Comparison of ENCODE assay signal across 9 cellular contexts in the genomic region with DNA sequence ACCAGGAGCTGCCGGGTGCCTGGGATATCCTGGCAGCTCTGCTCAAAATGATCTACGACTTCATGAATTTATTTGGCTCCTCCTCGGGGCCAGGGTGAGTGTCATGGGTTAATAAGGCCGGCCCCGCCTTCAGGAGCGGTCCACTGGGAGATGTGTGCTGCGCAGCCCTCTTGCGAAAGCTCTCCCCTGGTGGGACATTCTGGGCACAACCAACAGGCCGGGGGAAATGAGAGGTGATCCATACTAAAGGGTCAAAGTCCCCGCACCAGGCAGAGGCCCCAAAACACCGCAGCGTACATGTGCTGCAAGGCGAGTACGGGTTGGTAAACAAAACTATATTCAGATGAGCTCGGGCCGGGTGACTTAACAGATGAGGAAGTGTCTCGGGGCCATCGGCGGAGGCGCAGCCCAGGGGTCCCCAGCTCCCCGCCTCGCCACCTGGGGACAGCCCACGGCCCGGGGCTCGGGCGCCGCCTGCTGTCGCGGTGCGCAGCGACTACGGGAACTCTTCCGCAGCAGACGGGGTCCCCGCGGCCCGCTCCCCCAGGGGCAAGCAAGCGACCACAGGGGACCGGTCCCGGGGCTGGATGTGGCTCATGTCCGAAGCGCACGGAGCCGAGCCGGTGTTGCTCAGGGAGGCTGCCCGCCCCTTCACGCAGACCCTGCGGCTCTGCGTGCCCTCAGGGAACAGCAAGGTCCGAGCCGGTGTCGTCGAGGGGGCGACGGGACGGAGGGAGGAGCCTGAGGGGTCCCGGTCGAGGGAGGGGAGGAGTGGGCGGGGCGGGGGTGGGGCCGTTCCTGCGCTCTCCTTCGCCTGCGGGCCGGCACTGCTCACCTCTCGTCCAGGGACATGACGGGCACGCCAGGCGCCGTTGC. TPM values are rescaled to one million over a fixed set of nuclear protein-coding genes. Genes with fewer than 3 reads are reported as not detected.
DNase-seq lines count a peak whose midpoint lies in the region; ATAC-seq lines count a peak whose summit lies in the region.
"Had no signal": no experiment of that assay in that cellular context is flagged by ENCODE, and none has a peak within 500 bp of the region (broad histone marks: within the 10 kb centered on the region; RNA-seq: fewer than 3 reads in every experiment).

Gene RAB37 (plus strand): TSS at position 834 of the 876 bp plus-strand sequence. CDS start 17 bp downstream, at position 851.

- no peaks in the 10 kb centered on the region for H3K36me3 Mint-ChIP-seq in activated naive CD4-positive, alpha-beta T cell treated with anti-CD3 and anti-CD28 coated beads, Interleukin-2, amount 50 U/mL, for 72 hours
- H3K36me3 Mint-ChIP-seq in stimulated activated effector memory CD8-positive, alpha-beta T cell treated with anti-CD3 and anti-CD28 coated beads, Interleukin-12 subunit alpha, Interleukin-12 subunit beta, amount 100 ng/mL, for 72 hours = no peaks in the 10 kb centered on the region

- ATAC-seq in GM19035 (IDR thresholded peaks at IDR 0.05; ENCODE audit: unreplicated experiment) (peak; percentile 38), HG03135 (IDR thresholded peaks at IDR 0.05; ENCODE audit: unreplicated experiment) (no peak), HG02870 (IDR thresholded peaks at IDR 0.05; ENCODE audit: unreplicated experiment) (no peak)
- peak; percentile 5 to 46 for ATAC-seq in activated naive CD4-positive, alpha-beta T cell treated with anti-CD3 and anti-CD28 coated beads, Interleukin-2, amount 50 U/mL, for 72 hours
- peak; percentile 32 for ATAC-seq in stimulated activated effector memory CD8-positive, alpha-beta T cell treated with anti-CD3 and anti-CD28 coated beads, Interleukin-12 subunit alpha, Interleukin-12 subunit beta, amount 100 ng/mL, for 72 hours

- H3K4me3 ChIP-seq in NT2/D1 (ENCODE audit: insufficient read length, low read depth) = peak within 1 kb of the TSS; percentile 57
- H3K4me3 ChIP-seq in iPS-20b (ENCODE audit: low read length) = peak within 1 kb of the TSS; percentile 76

- H3K9ac ChIP-seq in NT2/D1 (ENCODE audit: insufficient read length, low read depth) (peak within 1 kb of the TSS; percentile 80), iPS-20b (ENCODE audit: low read depth, low read length) (peak within 1 kb of the TSS; percentile 6; the same call in 1 of the 2 replicates)

- H3K27me3 ChIP-seq in NT2/D1 (ENCODE audit: insufficient read depth, insufficient read length) (peaks cover 14% of the 10 kb centered on the region), iPS-20b (ENCODE audit: insufficient read depth, low read length) (peaks cover 50% of the 10 kb centered on the region)

- H3K9me3 Mint-ChIP-seq in activated naive CD4-positive, alpha-beta T cell treated with anti-CD3 and anti-CD28 coated beads, Interleukin-2, amount 50 U/mL, for 72 hours = no peaks in the 10 kb centered on the region
- no peaks in the 10 kb centered on the region for H3K9me3 Mint-ChIP-seq in stimulated activated effector memory CD8-positive, alpha-beta T cell treated with anti-CD3 and anti-CD28 coated beads, Interleukin-12 subunit alpha, Interleukin-12 subunit beta, amount 100 ng/mL, for 72 hours

- H3K4me3 Mint-ChIP-seq in stimulated activated effector memory CD8-positive, alpha-beta T cell treated with anti-CD3 and anti-CD28 coated beads, Interleukin-12 subunit alpha, Interleukin-12 subunit beta, amount 100 ng/mL, for 72 hours = peak within 1 kb of the TSS; percentile 77

- peaks cover 49% of the 10 kb centered on the region for H3K4me1 Mint-ChIP-seq in stimulated activated effector memory CD8-positive, alpha-beta T cell treated with anti-CD3 and anti-CD28 coated beads, Interleukin-12 subunit alpha, Interleukin-12 subunit beta, amount 100 ng/mL, for 72 hours

- H3K9me3 ChIP-seq in NT2/D1 (ENCODE audit: insufficient read depth, low read length) = no peaks in the 10 kb centered on the region
- no peaks in the 10 kb centered on the region for H3K9me3 ChIP-seq in iPS-20b (ENCODE audit: insufficient read depth, low read depth, low read length)

- H3K36me3 ChIP-seq in NT2/D1 (ENCODE audit: insufficient read depth, insufficient read length, low read length) (no peaks in the 10 kb centered on the region), iPS-20b (ENCODE audit: insufficient read depth, low read depth, low read length) (no peaks in the 10 kb centered on the region)

- DNase-seq in AG08395 (ENCODE audit: low spot score) = peak; percentile 28
- no peak for DNase-seq in NT2/D1 (ENCODE audit: low read depth, low spot score)
- DNase-seq in activated naive CD4-positive, alpha-beta T cell treated with anti-CD3 and anti-CD28 coated beads, Interleukin-2, amount 50 U/mL, for 72 hours (ENCODE audit: low spot score in 2 of 2) = no peak
- peak; percentile 42 to 76 for DNase-seq in stimulated activated effector memory CD8-positive, alpha-beta T cell treated with anti-CD3 and anti-CD28 coated beads, Interleukin-12 subunit alpha, Interleukin-12 subunit beta, amount 100 ng/mL, for 72 hours (ENCODE audit: low spot score in 2 of 2)

- H3K4me1 ChIP-seq in NT2/D1 (ENCODE audit: insufficient read depth, insufficient read length) (peaks cover 8% of the 10 kb centered on the region), iPS-20b (ENCODE audit: insufficient read depth, low read length) (peaks cover 5% of the 10 kb centered on the region; the same call in 1 of the 2 replicates)

- H3K27ac Mint-ChIP-seq in activated naive CD4-positive, alpha-beta T cell treated with anti-CD3 and anti-CD28 coated beads, Interleukin-2, amount 50 U/mL, for 72 hours = peak within 1 kb of the TSS in 1 of 2 donors; percentile 66
- peak within 1 kb of the TSS; percentile 68 for H3K27ac Mint-ChIP-seq in stimulated activated effector memory CD8-positive, alpha-beta T cell treated with anti-CD3 and anti-CD28 coated beads, Interleukin-12 subunit alpha, Interleukin-12 subunit beta, amount 100 ng/mL, for 72 hours

- H3K27ac ChIP-seq in iPS-20b (ENCODE audit: low read length) = no peak within 1 kb of the TSS

RNA-seq across cellular contexts. Expression of gene RAB37, which starts in this region (rescaled TPM):
- 1 to 10 TPM; 3.4 to 4.0 TPM for total RNA-seq in activated naive CD4-positive, alpha-beta T cell treated with anti-CD3 and anti-CD28 coated beads, Interleukin-2, amount 50 U/mL, for 72 hours
- total RNA-seq: glomerular endothelial cell had no signal

Comparison
In these comparisons a context has a peak if more than half of its experiments do, and no peak if none do; other contexts are left out.
1. DNase-seq: peak in AG08395 (single experiment) and stimulated activated effector memory CD8-positive, alpha-beta T cell treated with anti-CD3 and anti-CD28 coated beads, Interleukin-12 subunit alpha, Interleukin-12 subunit beta, amount 100 ng/mL, for 72 hours (2 of 2); none in NT2/D1 (single experiment) and activated naive CD4-positive, alpha-beta T cell treated with anti-CD3 and anti-CD28 coated beads, Interleukin-2, amount 50 U/mL, for 72 hours (0 of 2).
2. ATAC-seq: peak in GM19035 (single experiment), activated naive CD4-positive, alpha-beta T cell treated with anti-CD3 and anti-CD28 coated beads, Interleukin-2, amount 50 U/mL, for 72 hours (2 of 2) and stimulated activated effector memory CD8-positive, alpha-beta T cell treated with anti-CD3 and anti-CD28 coated beads, Interleukin-12 subunit alpha, Interleukin-12 subunit beta, amount 100 ng/mL, for 72 hours (single experiment); none in HG03135 (single experiment) and HG02870 (single experiment).